Comparison of ENCODE assay signal across 21 cellular contexts in genomic region chr9:132597073-132597775, GRCh38. TPM values are rescaled to one million over a fixed set of nuclear protein-coding genes. Genes with fewer than 3 reads are reported as not detected.
A peak's percentile ranks its signal among the peaks of the same experiment; 100 is the strongest.
DNase-seq lines count a peak whose midpoint lies in the region; ATAC-seq and TF ChIP-seq lines count a peak whose summit lies in the region.
"Had no signal": no experiment of that assay in that cellular context is flagged by ENCODE, and none has a peak within 500 bp of the region (broad histone marks: within the 10 kb centered on the region; RNA-seq: fewer than 3 reads in every experiment).

No MANE protein-coding gene starts in this region.

- no peak overlapping the region for H3K27ac Mint-ChIP-seq in endodermal cell
- H3K27ac Mint-ChIP-seq: activated naive CD4-positive, alpha-beta T cell treated with anti-CD3 and anti-CD28 coated beads, Interleukin-2, amount 10 ng/mL, durations not matched to agents 7 days and 5 days; brain; naive B cell; stimulated activated naive CD8-positive, alpha-beta T cell treated with anti-CD3 and anti-CD28 coated beads, Interleukin-15, Interleukin-2, amounts not matched to agents 100 ng/mL and 50 ng/mL, for 24 hours had no signal

- H3K36me3 Mint-ChIP-seq in endodermal cell (ENCODE audit: low read depth) = peaks cover 48% of the 10 kb centered on the region

- peak; percentile 95 for DNase-seq in MV-4-11 (lab: John Stamatoyannopoulos, UW)
- peak; percentile 42 for DNase-seq in mucosa of gallbladder (ENCODE audit: low spot score)
- no peak for DNase-seq in endodermal cell
- DNase-seq in NCI-H1048 (lab: John Stamatoyannopoulos, UW) = no peak
- no peak for DNase-seq in 8988T
- no peak for DNase-seq in NCI-H2029 treated with DMSO at 0.1 percent for 48 hours (lab: John Stamatoyannopoulos, UW)
- DNase-seq: activated CD4-positive, alpha-beta T cell treated with anti-CD3 and anti-CD28 coated beads for 1 hour; Caco-2; MM.1S; naive B cell; NCI-H2107; NCI-H69; uterus had no signal

- no peaks in the 10 kb centered on the region for H3K9me3 Mint-ChIP-seq in endodermal cell
- H3K9me3 Mint-ChIP-seq: activated naive CD4-positive, alpha-beta T cell treated with anti-CD3 and anti-CD28 coated beads, Interleukin-2, amount 10 ng/mL, durations not matched to agents 7 days and 5 days; brain; naive B cell; stimulated activated naive CD8-positive, alpha-beta T cell treated with anti-CD3 and anti-CD28 coated beads, Interleukin-15, Interleukin-2, amounts not matched to agents 100 ng/mL and 50 ng/mL, for 24 hours had no signal

- peaks cover 48 to 76% (median 61%) of the 10 kb centered on the region in 11 experiments for H3K36me3 ChIP-seq in BLaER1 treated with 17β-estradiol and CSF1 and Interleukin-3, amounts not matched to agents 10 nM and 100 nM
- peaks cover 81% of the 10 kb centered on the region for H3K36me3 ChIP-seq in endodermal cell (ENCODE audit: control insufficient read depth, insufficient read depth, low read length)
- H3K36me3 ChIP-seq: uterus had no signal

- TF ChIP-seq CTCF in endodermal cell (conservative IDR thresholded peaks at IDR 0.05) = no peak

- H3K9me3 ChIP-seq in BLaER1 treated with 17β-estradiol and CSF1 and Interleukin-3, amounts not matched to agents 10 nM and 100 nM (replicated peaks in 1 of 11) = no peaks in the 10 kb centered on the region
- H3K9me3 ChIP-seq in endodermal cell (ENCODE audit: control insufficient read depth, low read length) = no peaks in the 10 kb centered on the region
- H3K9me3 ChIP-seq: Caco-2, uterus had no signal

- peak overlapping the region in 5 of 10 experiments; percentile 6 to 36 (median 23); a peak in 9 of 20 replicates for H3K4me3 ChIP-seq in BLaER1 treated with 17β-estradiol and CSF1 and Interleukin-3, amounts not matched to agents 10 nM and 100 nM
- no peak overlapping the region for H3K4me3 ChIP-seq in endodermal cell (ENCODE audit: low read length)
- H3K4me3 ChIP-seq: uterus had no signal

- peaks cover 33 to 53% (median 49%) of the 10 kb centered on the region in 10 experiments for H3K4me1 ChIP-seq in BLaER1 treated with 17β-estradiol and CSF1 and Interleukin-3, amounts not matched to agents 10 nM and 100 nM
- peaks cover under 1% of the 10 kb centered on the region for H3K4me1 ChIP-seq in endodermal cell (ENCODE audit: control insufficient read depth, insufficient read depth, low read length)
- H3K4me1 ChIP-seq: Caco-2, uterus had no signal

- peak; percentile 45 for ATAC-seq in esophagus mucosa
- ATAC-seq: left colon, Panc1 had no signal

- H3K4me3 Mint-ChIP-seq in endodermal cell = no peak overlapping the region
- H3K4me3 Mint-ChIP-seq: activated naive CD4-positive, alpha-beta T cell treated with anti-CD3 and anti-CD28 coated beads, Interleukin-2, amount 10 ng/mL, durations not matched to agents 7 days and 5 days; brain; naive B cell; stimulated activated naive CD8-positive, alpha-beta T cell treated with anti-CD3 and anti-CD28 coated beads, Interleukin-15, Interleukin-2, amounts not matched to agents 100 ng/mL and 50 ng/mL, for 24 hours had no signal

- peaks cover 5 to 15% (median 13%) of the 10 kb centered on the region in 11 experiments for H3K27me3 ChIP-seq in BLaER1 treated with 17β-estradiol and CSF1 and Interleukin-3, amounts not matched to agents 10 nM and 100 nM
- H3K27me3 ChIP-seq in endodermal cell (ENCODE audit: control insufficient read depth, insufficient read depth, low read length, poor library complexity, severe bottlenecking) = peaks cover 6% of the 10 kb centered on the region
- H3K27me3 ChIP-seq: uterus had no signal

- peak overlapping the region; percentile 81 to 93 (median 86) for H3K4me2 ChIP-seq in BLaER1 treated with 17β-estradiol and CSF1 and Interleukin-3, amounts not matched to agents 10 nM and 100 nM

- peaks cover 25 to 99% (median 57%) of the 10 kb centered on the region in 11 experiments; a peak in 21 of 22 replicates for H4K20me1 ChIP-seq in BLaER1 treated with 17β-estradiol and CSF1 and Interleukin-3, amounts not matched to agents 10 nM and 100 nM

- H3K9ac ChIP-seq in BLaER1 treated with 17β-estradiol and CSF1 and Interleukin-3, amounts not matched to agents 10 nM and 100 nM = peak overlapping the region in 8 of 11 experiments; percentile 7 to 58 (median 30); a peak in 14 of 22 replicates
- H3K9ac ChIP-seq in endodermal cell (ENCODE audit: extremely low read depth, low read length, poor library complexity, severe bottlenecking) = no peak overlapping the region

- H3K4me1 Mint-ChIP-seq in endodermal cell = peaks cover 11% of the 10 kb centered on the region

- 97 to 98% methylated on average over 7 to 16 of the region's 16 CpGs for WGBS in endodermal cell (ENCODE audit: insufficient coverage in 1 of 2, insufficient read length in 1 of 2), 2 experiments

- peaks cover 10% of the 10 kb centered on the region for H3K27me3 Mint-ChIP-seq in endodermal cell (ENCODE audit: insufficient read depth)

- peak overlapping the region in 9 of 11 experiments; percentile 4 to 74 (median 45); a peak in 13 of 22 replicates for H3K27ac ChIP-seq in BLaER1 treated with 17β-estradiol and CSF1 and Interleukin-3, amounts not matched to agents 10 nM and 100 nM
- no peak overlapping the region for H3K27ac ChIP-seq in endodermal cell (ENCODE audit: low read depth, low read length)
- H3K27ac ChIP-seq: uterus had no signal

RNA-seq across cellular contexts. Expression of gene BARHL1, which starts 14.8 kb away (rescaled TPM):
- total RNA-seq in esophagus mucosa (not detected), mucosa of gallbladder (not detected), endodermal cell (not detected)
- polyA plus RNA-seq in endodermal cell (2013, experiment 1 of 2) = 5.0 TPM
- 4.5 TPM for polyA plus RNA-seq in endodermal cell (2013, experiment 2 of 2)
- total RNA-seq: Caco-2, left colon, posterior vena cava, uterus had no signal

Comparison
In these comparisons a context has a peak if more than half of its experiments do, and no peak if none do; other contexts are left out.
1. DNase-seq: peak in MV-4-11 (single experiment) and mucosa of gallbladder (single experiment); none in endodermal cell (single experiment), NCI-H1048 (single experiment), 8988T (single experiment) and NCI-H2029 treated with DMSO at 0.1 percent for 48 hours (single experiment).